8 cellular contexts compared by ENCODE assay signal in the genomic region with DNA sequence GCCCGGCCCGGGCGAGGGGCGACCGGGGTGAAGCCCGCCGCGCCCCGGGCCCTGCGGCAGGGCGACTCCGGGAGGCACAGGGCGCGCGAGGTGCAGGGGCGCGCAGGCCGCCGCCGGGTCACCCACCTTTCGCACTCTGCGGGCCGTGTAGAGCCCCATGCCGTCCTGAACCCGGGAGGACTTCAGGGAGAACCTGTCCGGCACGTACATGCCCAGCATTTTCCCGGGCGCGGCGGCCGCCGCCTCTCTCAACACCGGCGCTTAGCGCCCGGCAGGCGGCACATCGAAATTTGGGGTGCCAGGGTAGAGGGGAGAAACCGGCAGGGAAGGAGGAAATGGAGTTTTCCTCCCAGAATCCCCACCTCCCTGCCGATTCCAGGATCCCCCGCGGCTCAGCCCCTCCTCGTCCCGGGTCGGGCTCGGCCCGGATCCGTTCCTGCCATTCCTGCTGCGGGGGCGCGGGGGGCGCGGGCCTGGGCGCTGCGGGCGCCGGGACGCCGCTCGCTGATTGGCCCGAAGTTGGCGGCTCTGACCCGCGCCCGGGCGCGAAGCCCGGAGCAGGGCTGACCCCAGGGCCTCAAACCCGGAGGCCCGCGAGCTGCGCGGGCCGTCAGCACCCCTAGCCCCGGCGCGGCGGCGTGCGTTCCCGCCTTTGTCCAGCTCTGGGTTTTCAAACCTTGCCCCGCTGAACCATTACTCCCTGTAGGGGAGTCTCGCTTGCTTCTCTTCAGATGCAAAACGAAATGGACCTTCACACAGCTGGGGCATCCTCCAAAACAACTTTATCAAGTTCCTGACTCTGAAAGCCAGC. TPM values are rescaled to one million over a fixed set of nuclear protein-coding genes. Genes with fewer than 3 reads are reported as not detected.
DNase-seq lines count a peak whose midpoint lies in the region; ATAC-seq and TF ChIP-seq lines count a peak whose summit lies in the region.

A gene (minus strand): TSS at position 337 of the 811 bp plus-strand sequence. CDS start 118 bp downstream, at position 219.

- no peaks in the 10 kb centered on the region for H3K36me3 ChIP-seq in GM06990 (ENCODE audit: control insufficient read depth, insufficient read depth, low read length)
- peaks cover 0 to 3% (median 0%) of the 10 kb centered on the region in 3 experiments for H3K36me3 ChIP-seq in naive thymus-derived CD4-positive, alpha-beta T cell (ENCODE audit: control insufficient read depth in 2 of 3, insufficient read depth in 3 of 3, low read length in 3 of 3)
- H3K36me3 ChIP-seq in thyroid gland: no peaks in the 10 kb centered on the region

- peak in 1 of 2 donors; percentile 30 for TF ChIP-seq POLR2A in thyroid gland (IDR thresholded peaks at IDR 0.05)

- H3K4me1 Mint-ChIP-seq in naive thymus-derived CD4-positive, alpha-beta T cell: peaks cover 8 to 16% (median 13%) of the 10 kb centered on the region in 7 donors

- peak within 1 kb of the TSS; percentile 46 for H3K4me3 ChIP-seq in GM06990 (replicated peaks; ENCODE audit: low read depth, low read length)
- H3K4me3 ChIP-seq in foreskin fibroblast (ENCODE audit: low read depth in 1 of 2, low read length in 2 of 2): peak within 1 kb of the TSS; percentile 68 to 71
- H3K4me3 ChIP-seq in naive thymus-derived CD4-positive, alpha-beta T cell (ENCODE audit: low read length): peak within 1 kb of the TSS; percentile 72
- H3K4me3 ChIP-seq in thyroid gland (replicated peaks in 1 of 3): peak within 1 kb of the TSS; percentile 53 to 87 (median 63)

- H3K4me1 ChIP-seq in naive thymus-derived CD4-positive, alpha-beta T cell (ENCODE audit: control insufficient read depth in 2 of 2, insufficient read depth in 2 of 2, low read length in 2 of 2): peaks cover 0 to 5% of the 10 kb centered on the region in 2 donors
- H3K4me1 ChIP-seq in thyroid gland: peaks cover 20 to 28% of the 10 kb centered on the region in 2 donors

- H3K9me3 ChIP-seq in naive thymus-derived CD4-positive, alpha-beta T cell (ENCODE audit: control insufficient read depth in 2 of 3, low read length in 3 of 3): no peaks in the 10 kb centered on the region
- no peaks in the 10 kb centered on the region for H3K9me3 ChIP-seq in thyroid gland

- CTCF ChIA-PET in naive thymus-derived CD4-positive, alpha-beta T cell (lab: Charles Lee): interaction anchor here (0.6 kb wide), 1 partner anchor 11 kb away, joined by 3 read pairs; no protein-coding TSS in a partner anchor

- peaks cover 0 to 6% (median 0%) of the 10 kb centered on the region in 5 donors for H3K36me3 Mint-ChIP-seq in naive thymus-derived CD4-positive, alpha-beta T cell

- H3K4me3 Mint-ChIP-seq in naive thymus-derived CD4-positive, alpha-beta T cell: peak within 1 kb of the TSS; percentile 82 to 98 (median 96)

- 0% methylated on average over 11 to 29 of the region's 85 CpGs for WGBS in thyroid gland, 2 donors

- intact Hi-C loops in naive thymus-derived CD4-positive, alpha-beta T cell (cut with micrococcal nuclease): loop anchor here (1.0 to 10.0 kb wide), 8 partner anchors 86 to 1812 kb away; a partner anchor contains a TSS
- intact Hi-C loops in thyroid gland (cut with DNase I): no loop called here

- H3K27me3 ChIP-seq in GM06990 (replicated peaks; ENCODE audit: control insufficient read depth, insufficient read depth, low read length) (no peaks in the 10 kb centered on the region; the same call in none of the 2 replicates), thyroid gland (no peaks in the 10 kb centered on the region)
- H3K27me3 ChIP-seq in naive thymus-derived CD4-positive, alpha-beta T cell (ENCODE audit: control insufficient read depth in 2 of 2, insufficient read depth in 2 of 2, low read length in 2 of 2): no peaks in the 10 kb centered on the region

- no peaks in the 10 kb centered on the region for H3K9me3 Mint-ChIP-seq in naive thymus-derived CD4-positive, alpha-beta T cell

- peak; percentile 67 for ATAC-seq in naive thymus-derived CD4-positive, alpha-beta T cell
- ATAC-seq in GM18519 (IDR thresholded peaks at IDR 0.05; ENCODE audit: low FRiP score, unreplicated experiment): no peak
- ATAC-seq in GM19023 (IDR thresholded peaks at IDR 0.05; ENCODE audit: unreplicated experiment): no peak

- DNase-seq in GM06990 (ENCODE audit: extremely low read depth, insufficient read length) (peak; percentile 16), NCI-H510A (lab: John Stamatoyannopoulos, UW) (peak; percentile 5), foreskin fibroblast (peak; percentile 38 to 74), thyroid gland (peak; percentile 59 to 61)
- DNase-seq in activated naive CD4-positive, alpha-beta T cell treated with Interleukin-2 at 50 U/mL for 16 hours: peak; percentile 8
- DNase-seq in naive thymus-derived CD4-positive, alpha-beta T cell: peak; percentile 6 to 37 (median 22)

- POLR2A ChIA-PET in naive thymus-derived CD4-positive, alpha-beta T cell (lab: Charles Lee): no interaction called here

- TF ChIP-seq CTCF in GM06990 (IDR thresholded peaks at IDR 0.05; ENCODE audit: insufficient read depth, low read length, poor library complexity, severe bottlenecking): no peak
- TF ChIP-seq CTCF in foreskin fibroblast (IDR thresholded peaks at IDR 0.05; ENCODE audit: low read depth, low read length): peak; percentile 26
- TF ChIP-seq CTCF in thyroid gland (IDR thresholded peaks at IDR 0.05): peak in 1 of 6 experiments; percentile 25

- peak within 1 kb of the TSS in 8 of 9 donors; percentile 75 to 93 (median 82) for H3K27ac Mint-ChIP-seq in naive thymus-derived CD4-positive, alpha-beta T cell

- peak within 1 kb of the TSS; percentile 18 for H3K27ac ChIP-seq in naive thymus-derived CD4-positive, alpha-beta T cell (ENCODE audit: low read depth, low read length)
- peak within 1 kb of the TSS; percentile 92 to 95 (median 94) for H3K27ac ChIP-seq in thyroid gland

- H3K27me3 Mint-ChIP-seq in naive thymus-derived CD4-positive, alpha-beta T cell: peaks cover 0 to 69% (median 0%) of the 10 kb centered on the region in 5 donors

RNA-seq across cellular contexts. Expression of the gene that starts here (rescaled TPM):
- total RNA-seq in naive thymus-derived CD4-positive, alpha-beta T cell: 1 to 10 TPM in 1 of 5 experiments, under 1 TPM in 3, not detected in 1; 0.29 to 1.1 (median 0.72) TPM
- under 1 TPM in 1 of 2 donors, not detected in 1; 0.15 TPM for polyA plus RNA-seq in naive thymus-derived CD4-positive, alpha-beta T cell
- total RNA-seq in thyroid gland: 10 to 100 TPM; 17.7 to 49.9 (median 44.6) TPM

Comparison
In these comparisons a context has a peak if more than half of its experiments do, and no peak if none do; other contexts are left out.
1. RNA of the gene that starts here (total RNA-seq): 17.7 to 49.9 TPM in thyroid gland; 0.29 to 1.1 TPM in naive thymus-derived CD4-positive, alpha-beta T cell; every median in the first group is over 4 times any median in the second.
2. DNase-seq: peak in every context shown above with its lines; median percentile 60 in thyroid gland; 56 in foreskin fibroblast; 22 in naive thymus-derived CD4-positive, alpha-beta T cell; 16 in GM06990; 8 in activated naive CD4-positive, alpha-beta T cell treated with Interleukin-2 at 50 U/mL for 16 hours; 5 in NCI-H510A.
3. Peak in every context shown above with its lines, with median percentiles within 50 percentile points of each other: H3K4me3 ChIP-seq.